13 cellular contexts compared by ENCODE assay signal in genomic region chr17:57388326-57388725, GRCh38.
A peak's percentile ranks its signal among the peaks of the same experiment; 100 is the strongest.
DNase-seq lines count a peak whose midpoint lies in the region; ATAC-seq and TF ChIP-seq lines count a peak whose summit lies in the region.
"Had no signal": no experiment of that assay in that cellular context is flagged by ENCODE, and none has a peak within 500 bp of the region (broad histone marks: within the 10 kb centered on the region; RNA-seq: fewer than 3 reads in every experiment).

No MANE protein-coding gene starts in this region.

- no peak overlapping the region for H3K23ac ChIP-seq in trophoblast cell (ENCODE audit: low read length)

- H3K14ac ChIP-seq in trophoblast cell (ENCODE audit: low read length), result no peak overlapping the region

- DNase-seq in DND-41 (no peak), NCI-H524 treated with DMSO at 0.1 percent for 48 hours (lab: John Stamatoyannopoulos, UW) (peak; percentile 26), trophoblast cell (peak; percentile 82 to 86), NCI-H526 (lab: John Stamatoyannopoulos, UW) (no peak), hippocampal formation (lab: John Stamatoyannopoulos, UW) (no peak)
- DNase-seq: CD8-positive, alpha-beta T cell; DMS153; DMS79; GF-D8; H9 had no signal

- no peak overlapping the region for H2AFZ ChIP-seq in DND-41 (ENCODE audit: low read depth, low read length)
- no peak overlapping the region for H2AFZ ChIP-seq in trophoblast cell (ENCODE audit: insufficient read depth, low read length, poor library complexity)

- H3K4me2 ChIP-seq in DND-41 (ENCODE audit: insufficient read depth, low read length) (no peak overlapping the region), trophoblast cell (ENCODE audit: low read length) (no peak overlapping the region)
- H3K4me2 ChIP-seq: BLaER1 treated with 17β-estradiol and CSF1 and Interleukin-3, amounts not matched to agents 10 nM and 100 nM had no signal

- WGBS in trophoblast cell (ENCODE audit: extremely low coverage, insufficient coverage, insufficient read length), result no CpG with 5 or more reads among the region's 4 CpGs

- no peak overlapping the region for H4K12ac ChIP-seq in trophoblast cell (ENCODE audit: low read depth, low read length)

- H3K27me3 ChIP-seq in DND-41 (ENCODE audit: insufficient read depth, low read length, poor library complexity) (no peaks in the 10 kb centered on the region), trophoblast cell (ENCODE audit: insufficient read depth, low read length) (no peaks in the 10 kb centered on the region)
- H3K27me3 ChIP-seq: BLaER1 treated with 17β-estradiol and CSF1 and Interleukin-3, amounts not matched to agents 10 nM and 100 nM had no signal

- H3K4me1 ChIP-seq in DND-41 (ENCODE audit: insufficient read depth, low read length) (peaks cover 6% of the 10 kb centered on the region; the same call in 1 of the 2 replicates), trophoblast cell (ENCODE audit: control insufficient read depth in 1 of 2, insufficient read depth in 2 of 2, low read length in 2 of 2) (peaks cover 6 to 14% of the 10 kb centered on the region in 2 experiments)
- H3K4me1 ChIP-seq: BLaER1 treated with 17β-estradiol and CSF1 and Interleukin-3, amounts not matched to agents 10 nM and 100 nM had no signal

- no peak overlapping the region for H3K4ac ChIP-seq in trophoblast cell (ENCODE audit: low read depth, low read length)

- H3K27ac ChIP-seq in DND-41 (ENCODE audit: low read length) (peak overlapping the region; percentile 54), trophoblast cell (ENCODE audit: low read depth, low read length) (no peak overlapping the region)
- H3K27ac ChIP-seq: BLaER1 treated with 17β-estradiol and CSF1 and Interleukin-3, amounts not matched to agents 10 nM and 100 nM had no signal

- H2AK5ac ChIP-seq in trophoblast cell (ENCODE audit: low read length), result no peak overlapping the region

- H3K36me3 ChIP-seq in DND-41 (ENCODE audit: insufficient read depth, low read length) (peaks cover 92% of the 10 kb centered on the region), trophoblast cell (ENCODE audit: control insufficient read depth in 1 of 2, insufficient read depth in 2 of 2, low read length in 2 of 2) (peaks cover 0 to 3% of the 10 kb centered on the region in 2 experiments)

- no peak overlapping the region for H2BK12ac ChIP-seq in trophoblast cell (ENCODE audit: low read length)

- no peak for TF ChIP-seq CTCF in DND-41 (IDR thresholded peaks at IDR 0.05; ENCODE audit: borderline replicate concordance, extremely low read depth, low read length, poor library complexity, severe bottlenecking)

- H4K91ac ChIP-seq in trophoblast cell (ENCODE audit: low read depth, low read length), result no peak overlapping the region

- H3K9ac ChIP-seq in DND-41 (ENCODE audit: low read depth, low read length) (no peak overlapping the region), trophoblast cell (ENCODE audit: low read length) (no peak overlapping the region)
- H3K9ac ChIP-seq: BLaER1 treated with 17β-estradiol and CSF1 and Interleukin-3, amounts not matched to agents 10 nM and 100 nM had no signal

- H3K79me2 ChIP-seq in DND-41 (ENCODE audit: insufficient read depth, low read length), result peaks cover 100% of the 10 kb centered on the region
- no peaks in the 10 kb centered on the region for H3K79me2 ChIP-seq in trophoblast cell (ENCODE audit: control insufficient read depth, insufficient read depth, low read length, poor library complexity)

- no peaks in the 10 kb centered on the region for H3K79me1 ChIP-seq in trophoblast cell (ENCODE audit: low read length)

- H2BK5ac ChIP-seq in trophoblast cell (ENCODE audit: low read depth, low read length, poor library complexity), result no peak overlapping the region

- H4K8ac ChIP-seq in trophoblast cell (ENCODE audit: low read depth, low read length), result no peak overlapping the region

- no peak overlapping the region for H2BK120ac ChIP-seq in trophoblast cell (ENCODE audit: insufficient read depth, low read length, poor library complexity)

- ATAC-seq in DND-41 (ENCODE audit: insufficient read depth, low read depth) (no peak), esophagus mucosa (peak; percentile 46), HG02763 (IDR thresholded peaks at IDR 0.05; ENCODE audit: unreplicated experiment) (no peak)
- ATAC-seq: CD8-positive, alpha-beta T cell had no signal

- no peak overlapping the region for H3K4me3 ChIP-seq in DND-41 (ENCODE audit: low read depth in 1 of 2, low read length in 2 of 2)
- no peak overlapping the region for H3K4me3 ChIP-seq in trophoblast cell (ENCODE audit: low read depth, low read length)
- H3K4me3 ChIP-seq: BLaER1 treated with 17β-estradiol and CSF1 and Interleukin-3, amounts not matched to agents 10 nM and 100 nM had no signal

- H3K18ac ChIP-seq in trophoblast cell (ENCODE audit: low read length), result no peak overlapping the region

- H3K9me3 ChIP-seq in DND-41 (ENCODE audit: insufficient read depth, low read length, severe bottlenecking) (no peaks in the 10 kb centered on the region), trophoblast cell (ENCODE audit: insufficient read depth, low read depth, low read length) (peaks cover 2% of the 10 kb centered on the region)

- peaks cover 56% of the 10 kb centered on the region for H4K20me1 ChIP-seq in DND-41 (ENCODE audit: insufficient read depth, low read length)

Comparison
In these comparisons a context has a peak if more than half of its experiments do, and no peak if none do; other contexts are left out.
1. DNase-seq: peak in NCI-H524 treated with DMSO at 0.1 percent for 48 hours (single experiment) and trophoblast cell (2 of 2); none in DND-41 (single experiment), NCI-H526 (0 of 2) and hippocampal formation (0 of 2).